ENCODE assay signal across 30 cellular contexts in genomic region chr7:12235970-12236369, GRCh38.
"Had no signal": no experiment of that assay in that cellular context is flagged by ENCODE, and none has a peak within 500 bp of the region (broad histone marks: within the 10 kb centered on the region; RNA-seq: fewer than 3 reads in every experiment).

No MANE protein-coding gene starts in this region.

- H3K27ac ChIP-seq: heart right ventricle, hepatocyte, lower lobe of right lung, neural progenitor cell, neutrophil, right atrium auricular region, skin epidermis, suprapubic skin, thoracic aorta, tibial artery, upper lobe of right lung had no signal

- ATAC-seq: heart right ventricle; left cardiac atrium; left lobe of liver; lower lobe of right lung; natural killer cell; sciatic nerve; stimulated activated naive B cell treated with anti-CD40 and anti-IgM and Interleukin-4, amounts not matched to agents 10 μg/mL and 1 μg/mL and 100 μg/mL, for 72 hours; stimulated activated naive CD8-positive, alpha-beta T cell treated with anti-CD3 and anti-CD28 coated beads, Interleukin-15, Interleukin-2, amounts not matched to agents 100 U/mL and 50 U/mL, for 24 hours; upper lobe of right lung had no signal

- H3K4me1 ChIP-seq: lower lobe of right lung, neural progenitor cell, right atrium auricular region, suprapubic skin, tibial artery, upper lobe of right lung had no signal

- H3K4me3 ChIP-seq: heart right ventricle, hepatocyte, lower lobe of right lung, neural progenitor cell, right atrium auricular region, skin epidermis, suprapubic skin, thoracic aorta, tibial artery, upper lobe of right lung had no signal

- H3K9ac ChIP-seq: neural progenitor cell had no signal

- H3K9me3 ChIP-seq: lower lobe of right lung, neutrophil, suprapubic skin, tibial artery, upper lobe of right lung had no signal

- H3K27me3 ChIP-seq: heart right ventricle, hepatocyte, neural progenitor cell, neutrophil, right atrium auricular region, suprapubic skin, tibial artery, upper lobe of right lung had no signal

- H3K4me2 ChIP-seq: hepatocyte, neural progenitor cell had no signal

- H3K79me2 ChIP-seq: hepatocyte had no signal

- H2AFZ ChIP-seq: hepatocyte, neural progenitor cell had no signal

- FAIRE-seq: keratinocyte, urothelium cell line had no signal

- DNase-seq: heart right ventricle; kidney glomerular epithelial cell; left cardiac atrium; lower lobe of right lung; mammary epithelial cell; mesendoderm; naive B cell; natural killer cell; nephron progenitor cell; occipital lobe; stimulated activated CD4-positive, alpha-beta T cell treated with anti-CD3 and anti-CD28 coated beads, Interleukin-12 subunit alpha, Interleukin-12 subunit beta, amount 100 ng/mL, for 4 hours; stimulated activated CD4-positive, alpha-beta T cell treated with anti-CD3 and anti-CD28 coated beads, Interleukin-15, amount 100 ng/mL, for 24 hours; stimulated activated CD4-positive, alpha-beta T cell treated with anti-CD3 and anti-CD28 coated beads, Interleukin-2, amount 100 ng/mL, for 24 hours; stimulated activated CD4-positive, alpha-beta T cell treated with anti-CD3 and anti-CD28 coated beads, Interleukin-4, amount 100 ng/mL, for 1 hour; stimulated activated naive B cell treated with anti-CD40 and anti-IgM and Interleukin-4, amounts not matched to agents 10 μg/mL and 1 μg/mL and 100 μg/mL, for 72 hours; stimulated activated naive CD8-positive, alpha-beta T cell treated with anti-CD3 and anti-CD28 coated beads, Interleukin-15, Interleukin-2, amounts not matched to agents 100 U/mL and 50 U/mL, for 24 hours; tibial artery; trophoblast cell; upper lobe of right lung had no signal
